Comparison of ENCODE assay signal across 20 cellular contexts in genomic region chr10:37734971-37735370, GRCh38.
DNase-seq lines count a peak whose midpoint lies in the region; ATAC-seq and TF ChIP-seq lines count a peak whose summit lies in the region.
"Had no signal": no experiment of that assay in that cellular context is flagged by ENCODE, and none has a peak within 500 bp of the region (broad histone marks: within the 10 kb centered on the region; RNA-seq: fewer than 3 reads in every experiment).

No MANE protein-coding gene starts in this region.

- peak; percentile 28 for DNase-seq in EH (ENCODE audit: low read depth)
- peak; percentile 43 for DNase-seq in HS-5 (ENCODE audit: low read depth)
- no peak for DNase-seq in RWPE2 (ENCODE audit: low spot score)
- DNase-seq in fibroblast of villous mesenchyme (ENCODE audit: low read depth), result peak; percentile 45
- no peak for DNase-seq in DMS79 (lab: John Stamatoyannopoulos, UW)
- DNase-seq in NCI-H187 (lab: John Stamatoyannopoulos, UW), result no peak
- DNase-seq in NCI-H748 (lab: John Stamatoyannopoulos, UW; ENCODE audit: unreplicated experiment), result no peak
- DNase-seq: activated CD4-positive, alpha-beta memory T cell treated with anti-CD3 and anti-CD28 coated beads for 36 hours; activated T-cell treated with anti-CD3 and anti-CD28 coated beads, Interleukin-2, amount 50 U/mL, for 48 hours; amygdala; DMS153; Karpas-422; NCI-H1694; NCI-H446; ovary had no signal

- H3K36me3 ChIP-seq in RWPE2 (ENCODE audit: low read depth), result no peaks in the 10 kb centered on the region
- H3K36me3 ChIP-seq: gastroesophageal sphincter, ovary, tibial nerve had no signal

- no peaks in the 10 kb centered on the region for H3K4me1 ChIP-seq in RWPE2 (ENCODE audit: insufficient read depth, poor library complexity, severe bottlenecking)
- H3K4me1 ChIP-seq: gastroesophageal sphincter, tibial nerve had no signal

- no peaks in the 10 kb centered on the region for H3K27me3 ChIP-seq in RWPE2 (ENCODE audit: insufficient read depth, poor library complexity, severe bottlenecking)
- H3K27me3 ChIP-seq: ovary, tibial nerve had no signal

- H3K4me3 ChIP-seq in RWPE2 (ENCODE audit: severe bottlenecking) (no peak overlapping the region), fibroblast of villous mesenchyme (ENCODE audit: low read depth, low read length) (no peak overlapping the region)
- H3K4me3 ChIP-seq: gastroesophageal sphincter, ovary, skin epidermis, tibial nerve had no signal

- no peak for TF ChIP-seq CTCF in RWPE2 (IDR thresholded peaks at IDR 0.05; ENCODE audit: poor library complexity, severe bottlenecking)
- TF ChIP-seq CTCF in fibroblast of villous mesenchyme (IDR thresholded peaks at IDR 0.05; ENCODE audit: insufficient read depth, low read depth, low read length), result no peak

- TF ChIP-seq POLR2A in GM18505 (IDR thresholded peaks at IDR 0.05; ENCODE audit: borderline replicate concordance, extremely low read depth, insufficient read depth, insufficient read length), result no peak

- ATAC-seq in RWPE2 (ENCODE audit: low read depth), result peak; percentile 71
- ATAC-seq in GM18505 (IDR thresholded peaks at IDR 0.05; ENCODE audit: unreplicated experiment), result no peak
- ATAC-seq: gastroesophageal sphincter had no signal

- H3K9me3 ChIP-seq in RWPE2 (ENCODE audit: severe bottlenecking), result no peaks in the 10 kb centered on the region
- H3K9me3 ChIP-seq: ovary had no signal

- no peak overlapping the region for H3K27ac ChIP-seq in RWPE2 (ENCODE audit: poor library complexity, severe bottlenecking)
- H3K27ac ChIP-seq: C4-2B, gastroesophageal sphincter, ovary, skin epidermis, tibial nerve had no signal

Comparison
In these comparisons a context has a peak if more than half of its experiments do, and no peak if none do; other contexts are left out.
1. DNase-seq: peak in EH (single experiment), HS-5 (single experiment) and fibroblast of villous mesenchyme (single experiment); none in RWPE2 (single experiment), DMS79 (single experiment), NCI-H187 (0 of 2) and NCI-H748 (single experiment).